Comparison of ENCODE assay signal across 32 cellular contexts in the genomic region with DNA sequence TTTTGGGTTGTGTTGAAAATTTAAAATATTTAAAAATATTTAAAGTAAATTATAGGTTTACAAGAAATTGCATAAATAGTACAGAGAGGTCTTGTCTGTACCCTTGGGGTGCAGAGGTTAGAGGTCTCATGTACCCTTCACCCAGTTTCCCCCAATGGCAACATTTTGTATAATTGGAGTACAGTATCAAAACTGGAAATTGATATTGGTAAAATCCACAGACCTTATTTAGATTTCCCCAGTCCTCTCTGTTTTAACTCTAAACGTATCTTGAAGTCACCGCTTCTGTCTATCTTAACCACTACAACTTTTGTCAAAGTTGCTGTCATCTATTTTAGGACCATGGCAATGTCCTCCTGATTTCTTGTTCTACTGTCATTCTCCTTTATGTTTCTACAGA.
DNase-seq lines count a peak whose midpoint lies in the region; ATAC-seq, FAIRE-seq and TF ChIP-seq lines count a peak whose summit lies in the region.
"Had no signal": no experiment of that assay in that cellular context is flagged by ENCODE, and none has a peak within 500 bp of the region (broad histone marks: within the 10 kb centered on the region; RNA-seq: fewer than 3 reads in every experiment).

No MANE protein-coding gene starts in this region.

- CTCF ChIA-PET in HEK293 (lab: Yijun Ruan, JAX), result interaction anchor here (0.6 kb wide), 1 partner anchor 26 kb away, joined by 3 read pairs; no protein-coding TSS in a partner anchor

- no peak for FAIRE-seq in D721Med (lab: Jason Lieb, UNC)
- FAIRE-seq: A204.1, A549 had no signal

- H3K4me1 ChIP-seq in HEK293 (ENCODE audit: control insufficient read depth, insufficient read depth, low read length), result no peaks in the 10 kb centered on the region
- H3K4me1 ChIP-seq: A549; BLaER1 treated with 17β-estradiol and CSF1 and Interleukin-3, amounts not matched to agents 10 nM and 100 nM; Caco-2 had no signal

- TF ChIP-seq CTCF in HEK293 (tag by site-specific recombination; IDR thresholded peaks at IDR 0.05) (no peak), VCaP (conservative IDR thresholded peaks at IDR 0.05) (no peak), D721Med (IDR thresholded peaks at IDR 0.05; ENCODE audit: insufficient read depth, missing control alignments) (no peak)

- no peaks in the 10 kb centered on the region for H3K9me3 ChIP-seq in HEK293 (ENCODE audit: control insufficient read depth, insufficient read depth, low read depth, low read length)
- H3K9me3 ChIP-seq: A549, BE2C, Caco-2 had no signal

- H3K27ac ChIP-seq in HEK293 (ENCODE audit: extremely low read depth, low read depth, low read length), result no peak overlapping the region
- peak overlapping the region; percentile 56; the same call in 1 of the 2 replicates for H3K27ac ChIP-seq in VCaP
- H3K27ac ChIP-seq: 22Rv1; A549; BLaER1; BLaER1 treated with 17β-estradiol and CSF1 and Interleukin-3, amounts not matched to agents 10 nM and 100 nM; C4-2B had no signal

- H3K4me3 ChIP-seq in HEK293 (ENCODE audit: low read depth, low read length), result no peak overlapping the region
- H3K4me3 ChIP-seq: A549; BLaER1; BLaER1 treated with 17β-estradiol and CSF1 and Interleukin-3, amounts not matched to agents 10 nM and 100 nM had no signal

- peak; percentile 0 for DNase-seq in AG08395 (ENCODE audit: low spot score)
- DNase-seq in D721Med (ENCODE audit: insufficient read length, low spot score), result no peak
- DNase-seq in activated T-cell treated with anti-CD3 and anti-CD28 coated beads, Interleukin-2, amount 50 U/mL, for 48 hours, result no peak
- DNase-seq: 8988T; ACHN; AML-193; BE2C; C1 segment of cervical spinal cord; Caco-2; Calu3; CD4-positive, alpha-beta memory T cell; CD4-positive, alpha-beta T cell; CD4-positive, CD25-positive, alpha-beta regulatory T cell; CD8-positive, alpha-beta memory T cell; CD8-positive, alpha-beta T cell; COR-L47; DMS 273 treated with DMSO at 0.1 percent for 48 hours; DMS153; DMS53; DMS79; DMS79 treated with DMSO at 0.1 percent for 48 hours; DND-41; EL had no signal

- no peak for ATAC-seq in HG02970 (IDR thresholded peaks at IDR 0.05; ENCODE audit: low FRiP score, unreplicated experiment)
- ATAC-seq: A549; CD8-positive, alpha-beta T cell had no signal

- POLR2A ChIA-PET in HEK293 (lab: Yijun Ruan, JAX), result no interaction called here

- no peaks in the 10 kb centered on the region for H3K36me3 ChIP-seq in HEK293 (ENCODE audit: control insufficient read depth in 2 of 2, insufficient read depth in 1 of 2, low read length in 2 of 2)
- H3K36me3 ChIP-seq: BE2C; BLaER1; BLaER1 treated with 17β-estradiol and CSF1 and Interleukin-3, amounts not matched to agents 10 nM and 100 nM had no signal

TF ChIP-seq in HEK293, 187 proteins besides CTCF, POLR2A, EP300 and RAD21:
- no peak for TF ChIP-seq ZNF701 (tag by site-specific recombination; IDR thresholded peaks at IDR 0.05)
- TF ChIP-seq KLF1 (tag by site-specific recombination; IDR thresholded peaks at IDR 0.05), result no peak
- peak; percentile 96 for TF ChIP-seq ZNF529 (tag by site-specific recombination; IDR thresholded peaks at IDR 0.05; ENCODE audit: insufficient replicate concordance)
- no peak for TF ChIP-seq MYNN (tag by site-specific recombination; IDR thresholded peaks at IDR 0.05; ENCODE audit: borderline replicate concordance)
- no peak for TF ChIP-seq ZNF23 (tag by site-specific recombination; IDR thresholded peaks at IDR 0.05; ENCODE audit: borderline replicate concordance)
- TF ChIP-seq, protein P1, sequence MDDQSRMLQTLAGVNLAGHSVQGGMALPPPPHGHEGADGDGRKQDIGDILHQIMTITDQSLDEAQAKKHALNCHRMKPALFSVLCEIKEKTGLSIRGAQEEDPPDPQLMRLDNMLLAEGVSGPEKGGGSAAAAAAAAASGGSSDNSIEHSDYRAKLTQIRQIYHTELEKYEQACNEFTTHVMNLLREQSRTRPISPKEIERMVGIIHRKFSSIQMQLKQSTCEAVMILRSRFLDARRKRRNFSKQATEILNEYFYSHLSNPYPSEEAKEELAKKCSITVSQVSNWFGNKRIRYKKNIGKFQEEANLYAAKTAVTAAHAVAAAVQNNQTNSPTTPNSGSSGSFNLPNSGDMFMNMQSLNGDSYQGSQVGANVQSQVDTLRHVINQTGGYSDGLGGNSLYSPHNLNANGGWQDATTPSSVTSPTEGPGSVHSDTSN (CRISPR knock-in tag; IDR thresholded peaks at IDR 0.05), result no peak
- TF ChIP-seq ZNF157 (tag by site-specific recombination; IDR thresholded peaks at IDR 0.05), result no peak
- TF ChIP-seq ZNF133 (tag by site-specific recombination; IDR thresholded peaks at IDR 0.05), result peak; percentile 65; the same call in 1 of the 2 replicates
- TF ChIP-seq ZBTB20 (tag by site-specific recombination; IDR thresholded peaks at IDR 0.05), result no peak
- TF ChIP-seq, protein P2, sequence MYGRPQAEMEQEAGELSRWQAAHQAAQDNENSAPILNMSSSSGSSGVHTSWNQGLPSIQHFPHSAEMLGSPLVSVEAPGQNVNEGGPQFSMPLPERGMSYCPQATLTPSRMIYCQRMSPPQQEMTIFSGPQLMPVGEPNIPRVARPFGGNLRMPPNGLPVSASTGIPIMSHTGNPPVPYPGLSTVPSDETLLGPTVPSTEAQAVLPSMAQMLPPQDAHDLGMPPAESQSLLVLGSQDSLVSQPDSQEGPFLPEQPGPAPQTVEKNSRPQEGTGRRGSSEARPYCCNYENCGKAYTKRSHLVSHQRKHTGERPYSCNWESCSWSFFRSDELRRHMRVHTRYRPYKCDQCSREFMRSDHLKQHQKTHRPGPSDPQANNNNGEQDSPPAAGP (tag by site-specific recombination; IDR thresholded peaks at IDR 0.05), result no peak
- no peak for TF ChIP-seq ZNF404 (tag by site-specific recombination; IDR thresholded peaks at IDR 0.05)
- TF ChIP-seq ZNF221 (tag by site-specific recombination; IDR thresholded peaks at IDR 0.05; ENCODE audit: borderline replicate concordance), result no peak
- TF ChIP-seq ZNF248 (tag by site-specific recombination; IDR thresholded peaks at IDR 0.05), result no peak
- no peak for TF ChIP-seq ZNF292 (tag by site-specific recombination; IDR thresholded peaks at IDR 0.05; ENCODE audit: borderline replicate concordance, low read depth)
- TF ChIP-seq, protein P3, sequence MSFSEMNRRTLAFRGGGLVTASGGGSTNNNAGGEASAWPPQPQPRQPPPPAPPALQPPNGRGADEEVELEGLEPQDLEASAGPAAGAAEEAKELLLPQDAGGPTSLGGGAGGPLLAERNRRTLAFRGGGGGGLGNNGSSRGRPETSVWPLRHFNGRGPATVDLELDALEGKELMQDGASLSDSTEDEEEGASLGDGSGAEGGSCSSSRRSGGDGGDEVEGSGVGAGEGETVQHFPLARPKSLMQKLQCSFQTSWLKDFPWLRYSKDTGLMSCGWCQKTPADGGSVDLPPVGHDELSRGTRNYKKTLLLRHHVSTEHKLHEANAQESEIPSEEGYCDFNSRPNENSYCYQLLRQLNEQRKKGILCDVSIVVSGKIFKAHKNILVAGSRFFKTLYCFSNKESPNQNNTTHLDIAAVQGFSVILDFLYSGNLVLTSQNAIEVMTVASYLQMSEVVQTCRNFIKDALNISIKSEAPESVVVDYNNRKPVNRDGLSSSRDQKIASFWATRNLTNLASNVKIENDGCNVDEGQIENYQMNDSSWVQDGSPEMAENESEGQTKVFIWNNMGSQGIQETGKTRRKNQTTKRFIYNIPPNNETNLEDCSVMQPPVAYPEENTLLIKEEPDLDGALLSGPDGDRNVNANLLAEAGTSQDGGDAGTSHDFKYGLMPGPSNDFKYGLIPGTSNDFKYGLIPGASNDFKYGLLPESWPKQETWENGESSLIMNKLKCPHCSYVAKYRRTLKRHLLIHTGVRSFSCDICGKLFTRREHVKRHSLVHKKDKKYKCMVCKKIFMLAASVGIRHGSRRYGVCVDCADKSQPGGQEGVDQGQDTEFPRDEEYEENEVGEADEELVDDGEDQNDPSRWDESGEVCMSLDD (tag by site-specific recombination; IDR thresholded peaks at IDR 0.05), result no peak
- TF ChIP-seq ZNF138 (tag by site-specific recombination; IDR thresholded peaks at IDR 0.05; ENCODE audit: borderline replicate concordance), result no peak
- no peak for TF ChIP-seq ZNF658 (tag by site-specific recombination; IDR thresholded peaks at IDR 0.05)
TF ChIP-seq in HEK293: peak in this region for 2.
